Comparison of ENCODE assay signal across 14 cellular contexts in genomic region chr14:60133487-60133886, GRCh38.
"Had no signal": no experiment of that assay in that cellular context is flagged by ENCODE, and none has a peak within 500 bp of the region (broad histone marks: within the 10 kb centered on the region; RNA-seq: fewer than 3 reads in every experiment).

No MANE protein-coding gene starts in this region.

- H3K9me3 Mint-ChIP-seq: activated naive CD4-positive, alpha-beta T cell treated with anti-CD3 and anti-CD28 coated beads, Interleukin-2, amount 10 ng/mL, durations not matched to agents 7 days and 5 days; central memory CD8-positive, alpha-beta T cell; stimulated activated naive CD8-positive, alpha-beta T cell treated with anti-CD3 and anti-CD28 coated beads, Interleukin-15, Interleukin-2, amounts not matched to agents 100 ng/mL and 50 ng/mL, for 24 hours; T-helper 2 cell treated with Interferon-gamma antibody and Interleukin-4, amounts not matched to agents 5 μg/mL and 100 μg/mL, for 36 hours had no signal

- ATAC-seq: activated CD4-positive, CD25-positive, alpha-beta regulatory T cell treated with anti-CD3 and anti-CD28 coated beads, Interleukin-2, amount 50 U/mL, for 24 hours; left lobe of liver; mucosa of descending colon; naive thymus-derived CD4-positive, alpha-beta T cell; right cardiac atrium had no signal

- H3K9me3 ChIP-seq: mucosa of descending colon, upper lobe of left lung had no signal

- H3K27ac ChIP-seq: upper lobe of left lung had no signal

- H3K4me1 ChIP-seq: upper lobe of left lung had no signal

- H3K4me3 ChIP-seq: mucosa of descending colon, smooth muscle cell, upper lobe of left lung had no signal

- H3K27me3 ChIP-seq: upper lobe of left lung had no signal

- H3K27me3 Mint-ChIP-seq: activated naive CD4-positive, alpha-beta T cell treated with anti-CD3 and anti-CD28 coated beads, Interleukin-2, amount 10 ng/mL, durations not matched to agents 7 days and 5 days; central memory CD8-positive, alpha-beta T cell; naive thymus-derived CD4-positive, alpha-beta T cell; stimulated activated naive CD8-positive, alpha-beta T cell treated with anti-CD3 and anti-CD28 coated beads, Interleukin-15, Interleukin-2, amounts not matched to agents 100 ng/mL and 50 ng/mL, for 24 hours had no signal

- DNase-seq: activated naive CD4-positive, alpha-beta T cell treated with anti-CD3 and anti-CD28 coated beads, Interleukin-2, amount 10 ng/mL, durations not matched to agents 7 days and 5 days; effector CD8-positive, alpha-beta T cell; islet precursor cell; mucosa of descending colon; naive thymus-derived CD4-positive, alpha-beta T cell; right cardiac atrium; SW 1271; upper lobe of left lung had no signal

- H3K4me2 ChIP-seq: smooth muscle cell had no signal

- H3K4me3 Mint-ChIP-seq: activated naive CD4-positive, alpha-beta T cell treated with anti-CD3 and anti-CD28 coated beads, Interleukin-2, amount 10 ng/mL, durations not matched to agents 7 days and 5 days; central memory CD8-positive, alpha-beta T cell; naive thymus-derived CD4-positive, alpha-beta T cell; stimulated activated naive CD8-positive, alpha-beta T cell treated with anti-CD3 and anti-CD28 coated beads, Interleukin-15, Interleukin-2, amounts not matched to agents 100 ng/mL and 50 ng/mL, for 24 hours; T-helper 2 cell treated with Interferon-gamma antibody and Interleukin-4, amounts not matched to agents 5 μg/mL and 100 μg/mL, for 36 hours had no signal

- H3K27ac Mint-ChIP-seq: activated naive CD4-positive, alpha-beta T cell treated with anti-CD3 and anti-CD28 coated beads, Interleukin-2, amount 10 ng/mL, durations not matched to agents 7 days and 5 days; stimulated activated naive CD8-positive, alpha-beta T cell treated with anti-CD3 and anti-CD28 coated beads, Interleukin-15, Interleukin-2, amounts not matched to agents 100 ng/mL and 50 ng/mL, for 24 hours; T-helper 2 cell treated with Interferon-gamma antibody and Interleukin-4, amounts not matched to agents 5 μg/mL and 100 μg/mL, for 36 hours had no signal
